Comparison of ENCODE assay signal across 1 cellular context in the genomic region with DNA sequence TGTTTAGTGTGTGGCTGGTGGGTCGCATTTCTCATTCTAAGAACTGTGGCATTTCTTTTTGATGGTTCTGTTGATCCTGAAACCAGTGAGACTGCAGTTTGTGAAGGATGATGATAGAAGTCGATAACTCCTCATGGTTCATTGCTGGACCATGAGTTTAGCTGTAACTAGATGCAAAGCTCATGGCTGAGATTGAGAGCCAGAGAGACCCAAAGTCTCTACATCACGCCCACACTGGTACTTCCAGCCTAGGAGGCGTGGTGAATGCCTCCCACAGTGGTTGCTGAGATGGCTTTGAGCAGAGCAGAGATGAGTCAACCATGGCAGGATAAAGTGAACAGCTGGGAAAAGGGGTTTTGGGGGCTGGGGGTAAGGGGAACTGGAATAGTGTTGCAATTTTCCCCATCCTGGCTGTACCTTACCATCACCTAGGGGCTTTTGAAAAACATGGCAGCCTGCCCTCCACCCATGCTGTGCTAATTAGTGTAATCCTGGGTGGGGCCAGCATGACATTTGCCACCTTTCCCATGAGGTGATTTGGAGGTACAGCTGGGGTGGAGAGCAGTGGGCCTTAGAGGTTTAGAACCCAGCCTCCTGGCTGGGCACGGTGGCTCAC.
TF ChIP-seq lines count a peak whose summit lies in the region.

No MANE protein-coding gene starts in this region.

TF ChIP-seq in HCT116, 20 proteins besides CTCF, POLR2A, EP300 and RAD21 (continued from another document):
- TF ChIP-seq, protein P1, sequence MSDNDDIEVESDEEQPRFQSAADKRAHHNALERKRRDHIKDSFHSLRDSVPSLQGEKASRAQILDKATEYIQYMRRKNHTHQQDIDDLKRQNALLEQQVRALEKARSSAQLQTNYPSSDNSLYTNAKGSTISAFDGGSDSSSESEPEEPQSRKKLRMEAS (IDR thresholded peaks at IDR 0.05), result no peak
- TF ChIP-seq YY1 (IDR thresholded peaks at IDR 0.05; ENCODE audit: extremely low read depth, insufficient replicate concordance, low read depth, low read length), result no peak
- TF ChIP-seq, protein P2, sequence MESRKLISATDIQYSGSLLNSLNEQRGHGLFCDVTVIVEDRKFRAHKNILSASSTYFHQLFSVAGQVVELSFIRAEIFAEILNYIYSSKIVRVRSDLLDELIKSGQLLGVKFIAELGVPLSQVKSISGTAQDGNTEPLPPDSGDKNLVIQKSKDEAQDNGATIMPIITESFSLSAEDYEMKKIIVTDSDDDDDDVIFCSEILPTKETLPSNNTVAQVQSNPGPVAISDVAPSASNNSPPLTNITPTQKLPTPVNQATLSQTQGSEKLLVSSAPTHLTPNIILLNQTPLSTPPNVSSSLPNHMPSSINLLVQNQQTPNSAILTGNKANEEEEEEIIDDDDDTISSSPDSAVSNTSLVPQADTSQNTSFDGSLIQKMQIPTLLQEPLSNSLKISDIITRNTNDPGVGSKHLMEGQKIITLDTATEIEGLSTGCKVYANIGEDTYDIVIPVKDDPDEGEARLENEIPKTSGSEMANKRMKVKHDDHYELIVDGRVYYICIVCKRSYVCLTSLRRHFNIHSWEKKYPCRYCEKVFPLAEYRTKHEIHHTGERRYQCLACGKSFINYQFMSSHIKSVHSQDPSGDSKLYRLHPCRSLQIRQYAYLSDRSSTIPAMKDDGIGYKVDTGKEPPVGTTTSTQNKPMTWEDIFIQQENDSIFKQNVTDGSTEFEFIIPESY (IDR thresholded peaks at IDR 0.05; ENCODE audit: extremely low read depth, insufficient replicate concordance, low read length), result no peak
